1 cellular context compared by ENCODE assay signal in the genomic region with DNA sequence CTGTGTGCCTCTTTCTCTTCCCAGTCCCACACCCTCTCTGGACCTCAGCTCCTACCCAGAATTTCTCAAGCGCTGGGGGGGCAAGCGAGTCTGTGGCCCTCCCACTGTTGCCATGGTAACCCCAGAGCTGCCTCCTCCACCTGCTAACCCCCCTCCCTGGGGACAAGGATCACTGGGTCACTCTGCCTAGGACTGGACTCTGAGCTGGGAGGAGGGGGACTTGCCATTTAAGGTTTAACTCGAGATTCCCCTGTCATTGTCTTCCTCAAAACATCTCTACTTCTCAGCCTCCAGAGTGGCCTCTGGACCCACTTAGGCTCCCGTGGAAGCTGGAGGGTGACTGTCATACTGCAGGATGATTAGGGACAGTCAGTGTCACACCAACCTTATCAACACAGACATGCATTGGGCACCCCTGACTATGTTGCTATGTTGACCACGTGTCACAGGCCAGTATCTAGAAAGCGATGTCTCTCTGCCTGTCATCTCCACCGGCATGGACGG.
TF ChIP-seq lines count a peak whose summit lies in the region.

No MANE protein-coding gene starts in this region.

TF ChIP-seq in HepG2, 621 proteins besides CTCF, POLR2A, EP300 and RAD21 (continued from another document and continues in another):
- TF ChIP-seq, protein P1, sequence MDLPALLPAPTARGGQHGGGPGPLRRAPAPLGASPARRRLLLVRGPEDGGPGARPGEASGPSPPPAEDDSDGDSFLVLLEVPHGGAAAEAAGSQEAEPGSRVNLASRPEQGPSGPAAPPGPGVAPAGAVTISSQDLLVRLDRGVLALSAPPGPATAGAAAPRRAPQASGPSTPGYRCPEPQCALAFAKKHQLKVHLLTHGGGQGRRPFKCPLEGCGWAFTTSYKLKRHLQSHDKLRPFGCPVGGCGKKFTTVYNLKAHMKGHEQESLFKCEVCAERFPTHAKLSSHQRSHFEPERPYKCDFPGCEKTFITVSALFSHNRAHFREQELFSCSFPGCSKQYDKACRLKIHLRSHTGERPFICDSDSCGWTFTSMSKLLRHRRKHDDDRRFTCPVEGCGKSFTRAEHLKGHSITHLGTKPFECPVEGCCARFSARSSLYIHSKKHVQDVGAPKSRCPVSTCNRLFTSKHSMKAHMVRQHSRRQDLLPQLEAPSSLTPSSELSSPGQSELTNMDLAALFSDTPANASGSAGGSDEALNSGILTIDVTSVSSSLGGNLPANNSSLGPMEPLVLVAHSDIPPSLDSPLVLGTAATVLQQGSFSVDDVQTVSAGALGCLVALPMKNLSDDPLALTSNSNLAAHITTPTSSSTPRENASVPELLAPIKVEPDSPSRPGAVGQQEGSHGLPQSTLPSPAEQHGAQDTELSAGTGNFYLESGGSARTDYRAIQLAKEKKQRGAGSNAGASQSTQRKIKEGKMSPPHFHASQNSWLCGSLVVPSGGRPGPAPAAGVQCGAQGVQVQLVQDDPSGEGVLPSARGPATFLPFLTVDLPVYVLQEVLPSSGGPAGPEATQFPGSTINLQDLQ (CRISPR knock-in tag; IDR thresholded peaks at IDR 0.05), result no peak
- TF ChIP-seq CHD4 (IDR thresholded peaks at IDR 0.05; ENCODE audit: borderline replicate concordance, low read length) (no peak), ATAD3A (CRISPR knock-in tag; IDR thresholded peaks at IDR 0.05) (no peak), ZNF883 (CRISPR knock-in tag; IDR thresholded peaks at IDR 0.05; ENCODE audit: not compliant biosample characterization) (no peak), HCFC1 (IDR thresholded peaks at IDR 0.05; ENCODE audit: low read depth, low read length) (no peak), KLF15 (CRISPR knock-in tag; IDR thresholded peaks at IDR 0.05; ENCODE audit: borderline replicate concordance) (no peak), ZNF441 (CRISPR knock-in tag; IDR thresholded peaks at IDR 0.05; ENCODE audit: borderline replicate concordance) (no peak), DMAP1 (CRISPR knock-in tag; IDR thresholded peaks at IDR 0.05) (peak; percentile 45; the same call in 1 of the 2 replicates), FOXJ3 (CRISPR knock-in tag; IDR thresholded peaks at IDR 0.05; ENCODE audit: borderline replicate concordance) (no peak), ARNT2 (CRISPR knock-in tag; IDR thresholded peaks at IDR 0.05; ENCODE audit: low read depth) (no peak), NFE2L1 (CRISPR knock-in tag; IDR thresholded peaks at IDR 0.05; ENCODE audit: borderline replicate concordance) (no peak), TAF1 (CRISPR knock-in tag; IDR thresholded peaks at IDR 0.05) (no peak), ARHGAP35 (CRISPR knock-in tag; IDR thresholded peaks at IDR 0.05; ENCODE audit: borderline replicate concordance) (no peak), NBN (conservative IDR thresholded peaks at IDR 0.05) (no peak), CCDC6 (CRISPR knock-in tag; IDR thresholded peaks at IDR 0.05) (no peak), ZNF775 (CRISPR knock-in tag; IDR thresholded peaks at IDR 0.05; ENCODE audit: borderline replicate concordance) (no peak), ZBTB3 (CRISPR knock-in tag; IDR thresholded peaks at IDR 0.05; ENCODE audit: borderline replicate concordance, low read depth) (no peak), NONO (IDR thresholded peaks at IDR 0.05) (no peak), NONO (CRISPR knock-in tag; conservative IDR thresholded peaks at IDR 0.05) (no peak), ZNF460 (CRISPR knock-in tag; IDR thresholded peaks at IDR 0.05; ENCODE audit: borderline replicate concordance) (no peak; the same call in 1 of the 2 replicates), ZNF782 (CRISPR knock-in tag; IDR thresholded peaks at IDR 0.05; ENCODE audit: borderline replicate concordance) (no peak), ZNF10 (CRISPR knock-in tag; IDR thresholded peaks at IDR 0.05; ENCODE audit: borderline replicate concordance, low read depth) (no peak), FOXK2 (IDR thresholded peaks at IDR 0.05) (no peak; the same call in 1 of the 2 replicates), ISX (CRISPR knock-in tag; conservative IDR thresholded peaks at IDR 0.05) (no peak), CENPT (CRISPR knock-in tag; IDR thresholded peaks at IDR 0.05; ENCODE audit: low read depth) (no peak), ZNF761 (CRISPR knock-in tag; conservative IDR thresholded peaks at IDR 0.05) (no peak), ZNF205 (CRISPR knock-in tag; IDR thresholded peaks at IDR 0.05) (no peak)
- TF ChIP-seq, protein P2, sequence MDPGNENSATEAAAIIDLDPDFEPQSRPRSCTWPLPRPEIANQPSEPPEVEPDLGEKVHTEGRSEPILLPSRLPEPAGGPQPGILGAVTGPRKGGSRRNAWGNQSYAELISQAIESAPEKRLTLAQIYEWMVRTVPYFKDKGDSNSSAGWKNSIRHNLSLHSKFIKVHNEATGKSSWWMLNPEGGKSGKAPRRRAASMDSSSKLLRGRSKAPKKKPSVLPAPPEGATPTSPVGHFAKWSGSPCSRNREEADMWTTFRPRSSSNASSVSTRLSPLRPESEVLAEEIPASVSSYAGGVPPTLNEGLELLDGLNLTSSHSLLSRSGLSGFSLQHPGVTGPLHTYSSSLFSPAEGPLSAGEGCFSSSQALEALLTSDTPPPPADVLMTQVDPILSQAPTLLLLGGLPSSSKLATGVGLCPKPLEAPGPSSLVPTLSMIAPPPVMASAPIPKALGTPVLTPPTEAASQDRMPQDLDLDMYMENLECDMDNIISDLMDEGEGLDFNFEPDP (CRISPR knock-in tag; conservative IDR thresholded peaks at IDR 0.05), result no peak
- TF ChIP-seq, protein P3, sequence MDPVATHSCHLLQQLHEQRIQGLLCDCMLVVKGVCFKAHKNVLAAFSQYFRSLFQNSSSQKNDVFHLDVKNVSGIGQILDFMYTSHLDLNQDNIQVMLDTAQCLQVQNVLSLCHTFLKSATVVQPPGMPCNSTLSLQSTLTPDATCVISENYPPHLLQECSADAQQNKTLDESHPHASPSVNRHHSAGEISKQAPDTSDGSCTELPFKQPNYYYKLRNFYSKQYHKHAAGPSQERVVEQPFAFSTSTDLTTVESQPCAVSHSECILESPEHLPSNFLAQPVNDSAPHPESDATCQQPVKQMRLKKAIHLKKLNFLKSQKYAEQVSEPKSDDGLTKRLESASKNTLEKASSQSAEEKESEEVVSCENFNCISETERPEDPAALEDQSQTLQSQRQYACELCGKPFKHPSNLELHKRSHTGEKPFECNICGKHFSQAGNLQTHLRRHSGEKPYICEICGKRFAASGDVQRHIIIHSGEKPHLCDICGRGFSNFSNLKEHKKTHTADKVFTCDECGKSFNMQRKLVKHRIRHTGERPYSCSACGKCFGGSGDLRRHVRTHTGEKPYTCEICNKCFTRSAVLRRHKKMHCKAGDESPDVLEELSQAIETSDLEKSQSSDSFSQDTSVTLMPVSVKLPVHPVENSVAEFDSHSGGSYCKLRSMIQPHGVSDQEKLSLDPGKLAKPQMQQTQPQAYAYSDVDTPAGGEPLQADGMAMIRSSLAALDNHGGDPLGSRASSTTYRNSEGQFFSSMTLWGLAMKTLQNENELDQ (CRISPR knock-in tag; IDR thresholded peaks at IDR 0.05; ENCODE audit: borderline replicate concordance), result no peak
- TF ChIP-seq, protein P4, sequence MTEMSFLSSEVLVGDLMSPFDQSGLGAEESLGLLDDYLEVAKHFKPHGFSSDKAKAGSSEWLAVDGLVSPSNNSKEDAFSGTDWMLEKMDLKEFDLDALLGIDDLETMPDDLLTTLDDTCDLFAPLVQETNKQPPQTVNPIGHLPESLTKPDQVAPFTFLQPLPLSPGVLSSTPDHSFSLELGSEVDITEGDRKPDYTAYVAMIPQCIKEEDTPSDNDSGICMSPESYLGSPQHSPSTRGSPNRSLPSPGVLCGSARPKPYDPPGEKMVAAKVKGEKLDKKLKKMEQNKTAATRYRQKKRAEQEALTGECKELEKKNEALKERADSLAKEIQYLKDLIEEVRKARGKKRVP (CRISPR knock-in tag; IDR thresholded peaks at IDR 0.05), result no peak
- TF ChIP-seq, protein P5, sequence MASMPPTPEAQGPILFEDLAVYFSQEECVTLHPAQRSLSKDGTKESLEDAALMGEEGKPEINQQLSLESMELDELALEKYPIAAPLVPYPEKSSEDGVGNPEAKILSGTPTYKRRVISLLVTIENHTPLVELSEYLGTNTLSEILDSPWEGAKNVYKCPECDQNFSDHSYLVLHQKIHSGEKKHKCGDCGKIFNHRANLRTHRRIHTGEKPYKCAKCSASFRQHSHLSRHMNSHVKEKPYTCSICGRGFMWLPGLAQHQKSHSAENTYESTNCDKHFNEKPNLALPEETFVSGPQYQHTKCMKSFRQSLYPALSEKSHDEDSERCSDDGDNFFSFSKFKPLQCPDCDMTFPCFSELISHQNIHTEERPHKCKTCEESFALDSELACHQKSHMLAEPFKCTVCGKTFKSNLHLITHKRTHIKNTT (CRISPR knock-in tag; IDR thresholded peaks at IDR 0.05), result no peak
- TF ChIP-seq, protein P6, sequence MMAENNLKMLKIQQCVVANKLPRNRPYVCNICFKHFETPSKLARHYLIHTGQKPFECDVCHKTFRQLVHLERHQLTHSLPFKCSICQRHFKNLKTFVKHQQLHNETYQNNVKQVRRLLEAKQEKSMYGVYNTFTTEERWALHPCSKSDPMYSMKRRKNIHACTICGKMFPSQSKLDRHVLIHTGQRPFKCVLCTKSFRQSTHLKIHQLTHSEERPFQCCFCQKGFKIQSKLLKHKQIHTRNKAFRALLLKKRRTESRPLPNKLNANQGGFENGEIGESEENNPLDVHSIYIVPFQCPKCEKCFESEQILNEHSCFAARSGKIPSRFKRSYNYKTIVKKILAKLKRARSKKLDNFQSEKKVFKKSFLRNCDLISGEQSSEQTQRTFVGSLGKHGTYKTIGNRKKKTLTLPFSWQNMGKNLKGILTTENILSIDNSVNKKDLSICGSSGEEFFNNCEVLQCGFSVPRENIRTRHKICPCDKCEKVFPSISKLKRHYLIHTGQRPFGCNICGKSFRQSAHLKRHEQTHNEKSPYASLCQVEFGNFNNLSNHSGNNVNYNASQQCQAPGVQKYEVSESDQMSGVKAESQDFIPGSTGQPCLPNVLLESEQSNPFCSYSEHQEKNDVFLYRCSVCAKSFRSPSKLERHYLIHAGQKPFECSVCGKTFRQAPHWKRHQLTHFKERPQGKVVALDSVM (CRISPR knock-in tag; IDR thresholded peaks at IDR 0.05), result no peak
- TF ChIP-seq, protein P7, sequence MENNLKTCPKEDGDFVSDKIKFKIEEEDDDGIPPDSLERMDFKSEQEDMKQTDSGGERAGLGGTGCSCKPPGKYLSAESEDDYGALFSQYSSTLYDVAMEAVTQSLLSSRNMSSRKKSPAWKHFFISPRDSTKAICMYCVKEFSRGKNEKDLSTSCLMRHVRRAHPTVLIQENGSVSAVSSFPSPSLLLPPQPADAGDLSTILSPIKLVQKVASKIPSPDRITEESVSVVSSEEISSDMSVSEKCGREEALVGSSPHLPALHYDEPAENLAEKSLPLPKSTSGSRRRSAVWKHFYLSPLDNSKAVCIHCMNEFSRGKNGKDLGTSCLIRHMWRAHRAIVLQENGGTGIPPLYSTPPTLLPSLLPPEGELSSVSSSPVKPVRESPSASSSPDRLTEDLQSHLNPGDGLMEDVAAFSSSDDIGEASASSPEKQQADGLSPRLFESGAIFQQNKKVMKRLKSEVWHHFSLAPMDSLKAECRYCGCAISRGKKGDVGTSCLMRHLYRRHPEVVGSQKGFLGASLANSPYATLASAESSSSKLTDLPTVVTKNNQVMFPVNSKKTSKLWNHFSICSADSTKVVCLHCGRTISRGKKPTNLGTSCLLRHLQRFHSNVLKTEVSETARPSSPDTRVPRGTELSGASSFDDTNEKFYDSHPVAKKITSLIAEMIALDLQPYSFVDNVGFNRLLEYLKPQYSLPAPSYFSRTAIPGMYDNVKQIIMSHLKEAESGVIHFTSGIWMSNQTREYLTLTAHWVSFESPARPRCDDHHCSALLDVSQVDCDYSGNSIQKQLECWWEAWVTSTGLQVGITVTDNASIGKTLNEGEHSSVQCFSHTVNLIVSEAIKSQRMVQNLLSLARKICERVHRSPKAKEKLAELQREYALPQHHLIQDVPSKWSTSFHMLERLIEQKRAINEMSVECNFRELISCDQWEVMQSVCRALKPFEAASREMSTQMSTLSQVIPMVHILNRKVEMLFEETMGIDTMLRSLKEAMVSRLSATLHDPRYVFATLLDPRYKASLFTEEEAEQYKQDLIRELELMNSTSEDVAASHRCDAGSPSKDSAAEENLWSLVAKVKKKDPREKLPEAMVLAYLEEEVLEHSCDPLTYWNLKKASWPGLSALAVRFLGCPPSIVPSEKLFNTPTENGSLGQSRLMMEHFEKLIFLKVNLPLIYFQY (CRISPR knock-in tag; IDR thresholded peaks at IDR 0.05; ENCODE audit: borderline replicate concordance), result no peak
- TF ChIP-seq, protein P8, sequence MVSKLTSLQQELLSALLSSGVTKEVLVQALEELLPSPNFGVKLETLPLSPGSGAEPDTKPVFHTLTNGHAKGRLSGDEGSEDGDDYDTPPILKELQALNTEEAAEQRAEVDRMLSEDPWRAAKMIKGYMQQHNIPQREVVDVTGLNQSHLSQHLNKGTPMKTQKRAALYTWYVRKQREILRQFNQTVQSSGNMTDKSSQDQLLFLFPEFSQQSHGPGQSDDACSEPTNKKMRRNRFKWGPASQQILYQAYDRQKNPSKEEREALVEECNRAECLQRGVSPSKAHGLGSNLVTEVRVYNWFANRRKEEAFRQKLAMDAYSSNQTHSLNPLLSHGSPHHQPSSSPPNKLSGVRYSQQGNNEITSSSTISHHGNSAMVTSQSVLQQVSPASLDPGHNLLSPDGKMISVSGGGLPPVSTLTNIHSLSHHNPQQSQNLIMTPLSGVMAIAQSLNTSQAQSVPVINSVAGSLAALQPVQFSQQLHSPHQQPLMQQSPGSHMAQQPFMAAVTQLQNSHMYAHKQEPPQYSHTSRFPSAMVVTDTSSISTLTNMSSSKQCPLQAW (CRISPR knock-in tag; IDR thresholded peaks at IDR 0.05), result peak; percentile 64
- TF ChIP-seq, protein P9, sequence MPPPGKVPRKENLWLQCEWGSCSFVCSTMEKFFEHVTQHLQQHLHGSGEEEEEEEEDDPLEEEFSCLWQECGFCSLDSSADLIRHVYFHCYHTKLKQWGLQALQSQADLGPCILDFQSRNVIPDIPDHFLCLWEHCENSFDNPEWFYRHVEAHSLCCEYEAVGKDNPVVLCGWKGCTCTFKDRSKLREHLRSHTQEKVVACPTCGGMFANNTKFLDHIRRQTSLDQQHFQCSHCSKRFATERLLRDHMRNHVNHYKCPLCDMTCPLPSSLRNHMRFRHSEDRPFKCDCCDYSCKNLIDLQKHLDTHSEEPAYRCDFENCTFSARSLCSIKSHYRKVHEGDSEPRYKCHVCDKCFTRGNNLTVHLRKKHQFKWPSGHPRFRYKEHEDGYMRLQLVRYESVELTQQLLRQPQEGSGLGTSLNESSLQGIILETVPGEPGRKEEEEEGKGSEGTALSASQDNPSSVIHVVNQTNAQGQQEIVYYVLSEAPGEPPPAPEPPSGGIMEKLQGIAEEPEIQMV (CRISPR knock-in tag; IDR thresholded peaks at IDR 0.05; ENCODE audit: low read depth), result no peak
- TF ChIP-seq, protein P10, sequence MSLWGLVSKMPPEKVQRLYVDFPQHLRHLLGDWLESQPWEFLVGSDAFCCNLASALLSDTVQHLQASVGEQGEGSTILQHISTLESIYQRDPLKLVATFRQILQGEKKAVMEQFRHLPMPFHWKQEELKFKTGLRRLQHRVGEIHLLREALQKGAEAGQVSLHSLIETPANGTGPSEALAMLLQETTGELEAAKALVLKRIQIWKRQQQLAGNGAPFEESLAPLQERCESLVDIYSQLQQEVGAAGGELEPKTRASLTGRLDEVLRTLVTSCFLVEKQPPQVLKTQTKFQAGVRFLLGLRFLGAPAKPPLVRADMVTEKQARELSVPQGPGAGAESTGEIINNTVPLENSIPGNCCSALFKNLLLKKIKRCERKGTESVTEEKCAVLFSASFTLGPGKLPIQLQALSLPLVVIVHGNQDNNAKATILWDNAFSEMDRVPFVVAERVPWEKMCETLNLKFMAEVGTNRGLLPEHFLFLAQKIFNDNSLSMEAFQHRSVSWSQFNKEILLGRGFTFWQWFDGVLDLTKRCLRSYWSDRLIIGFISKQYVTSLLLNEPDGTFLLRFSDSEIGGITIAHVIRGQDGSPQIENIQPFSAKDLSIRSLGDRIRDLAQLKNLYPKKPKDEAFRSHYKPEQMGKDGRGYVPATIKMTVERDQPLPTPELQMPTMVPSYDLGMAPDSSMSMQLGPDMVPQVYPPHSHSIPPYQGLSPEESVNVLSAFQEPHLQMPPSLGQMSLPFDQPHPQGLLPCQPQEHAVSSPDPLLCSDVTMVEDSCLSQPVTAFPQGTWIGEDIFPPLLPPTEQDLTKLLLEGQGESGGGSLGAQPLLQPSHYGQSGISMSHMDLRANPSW (CRISPR knock-in tag; IDR thresholded peaks at IDR 0.05; ENCODE audit: borderline replicate concordance), result no peak
